Comparison of ENCODE assay signal across 26 cellular contexts in the genomic region with DNA sequence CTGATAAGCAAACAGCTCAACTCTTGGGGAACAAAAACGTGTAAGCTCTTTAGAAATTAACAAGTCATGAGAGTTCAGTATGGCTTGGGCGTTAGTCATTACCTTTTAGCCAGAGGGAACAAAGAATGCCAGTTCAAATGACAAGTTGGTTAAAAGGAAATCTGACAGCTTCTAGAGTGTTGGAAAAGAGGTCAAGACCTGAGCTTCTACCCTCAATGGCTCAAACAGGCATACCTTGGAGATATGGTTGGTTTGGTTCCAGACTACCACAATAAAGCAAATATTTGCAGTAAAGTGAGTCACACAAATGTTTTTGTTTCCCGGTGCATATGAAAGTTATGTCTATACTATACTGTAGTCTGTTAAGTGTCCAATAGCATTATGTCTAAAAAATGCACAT.
DNase-seq lines count a peak whose midpoint lies in the region; ATAC-seq, FAIRE-seq and TF ChIP-seq lines count a peak whose summit lies in the region.
"Had no signal": no experiment of that assay in that cellular context is flagged by ENCODE, and none has a peak within 500 bp of the region (broad histone marks: within the 10 kb centered on the region; RNA-seq: fewer than 3 reads in every experiment).

No MANE protein-coding gene starts in this region.

- BruUV-seq in HCT116 (replicated peaks; lab: Mats Ljungman, UMichigan) (no TSS peak), PC-9 (replicated peaks; lab: Mats Ljungman, UMichigan) (no TSS peak)

- no peaks in the 10 kb centered on the region for H3K36me3 ChIP-seq in HCT116 (ENCODE audit: control insufficient read depth in 1 of 2, insufficient read depth in 2 of 2, low read length in 2 of 2)
- H3K36me3 ChIP-seq in PC-9 (ENCODE audit: low read depth), result no peaks in the 10 kb centered on the region
- H3K36me3 ChIP-seq: neutrophil, prostate gland, uterus had no signal

- peak; percentile 5 for FAIRE-seq in islet of Langerhans (lab: Jason Lieb, UNC)
- FAIRE-seq: endothelial cell of umbilical vein had no signal

- RAD21 ChIA-PET in HCT116 (lab: Charles Lee; ENCODE audit: low non-redundant PET in 1 of 2, low total read pairs in 2 of 2, uncharacterized antibody in 2 of 2, unreplicated experiment in 2 of 2), result no interaction called here

- CTCF ChIA-PET in HCT116 (lab: Charles Lee), result no interaction called here
- CTCF ChIA-PET in PC-9 (lab: Charles Lee), result no interaction called here

- no peaks in the 10 kb centered on the region for H3K9me3 ChIP-seq in HCT116 (ENCODE audit: control insufficient read depth in 1 of 2, insufficient read depth in 1 of 2, low read depth in 1 of 2, low read length in 2 of 2)
- no peaks in the 10 kb centered on the region for H3K9me3 ChIP-seq in PC-9 (ENCODE audit: insufficient read depth, low read depth)
- H3K9me3 ChIP-seq: neutrophil, prostate gland, SK-N-SH, uterus had no signal

- ATAC-seq in HCT116, result peak; percentile 36; the same call in 1 of the 2 replicates
- no peak for ATAC-seq in GM18502 (IDR thresholded peaks at IDR 0.05; ENCODE audit: poor library complexity, unreplicated experiment)
- ATAC-seq in GM18873 (IDR thresholded peaks at IDR 0.05; ENCODE audit: low FRiP score, unreplicated experiment), result no peak
- ATAC-seq: activated CD8-positive, alpha-beta T cell treated with anti-CD3 and anti-CD28 coated beads, Interleukin-2, amount 10 ng/mL, durations not matched to agents 7 days and 5 days had no signal

- H3K4me3 ChIP-seq in HCT116 (replicated peaks in 1 of 2; ENCODE audit: low read depth in 1 of 2, low read length in 2 of 2) (no peak overlapping the region), PC-9 (no peak overlapping the region)
- H3K4me3 ChIP-seq: GM23248, prostate gland, uterus had no signal

- intact Hi-C loops in HCT116 (cut with micrococcal nuclease) (no loop called here), PC-9 (cut with micrococcal nuclease; ENCODE audit: unreplicated experiment) (no loop called here)

- H3K9ac ChIP-seq in HCT116 (ENCODE audit: low read length), result no peak overlapping the region
- H3K9ac ChIP-seq: GM23248, SK-N-SH had no signal

- peaks cover 0 to 7% of the 10 kb centered on the region in 2 experiments; a peak in 1 of 4 replicates for H3K4me1 ChIP-seq in HCT116 (ENCODE audit: control insufficient read depth in 1 of 2, insufficient read depth in 2 of 2, low read length in 2 of 2)
- H3K4me1 ChIP-seq in PC-9 (replicated peaks; ENCODE audit: insufficient read depth), result peaks cover 8% of the 10 kb centered on the region; the same call in 1 of the 2 replicates
- H3K4me1 ChIP-seq: prostate gland, uterus had no signal

- peaks cover 62% of the 10 kb centered on the region for H3K27me3 ChIP-seq in HCT116 (ENCODE audit: insufficient read depth, low read length)
- H3K27me3 ChIP-seq in PC-9 (ENCODE audit: insufficient read depth, low read depth), result peaks cover 40% of the 10 kb centered on the region
- H3K27me3 ChIP-seq: uterus had no signal

- no peak for TF ChIP-seq RAD21 in HCT116 (IDR thresholded peaks at IDR 0.05; ENCODE audit: low read depth)

- peak; percentile 6 for DNase-seq in HCT116 (ENCODE audit: low read depth, low spot score)
- DNase-seq in PC-9, result peak in 1 of 2 experiments; percentile 57
- DNase-seq in renal cortical epithelial cell (ENCODE audit: low read depth), result peak; percentile 75
- DNase-seq in NK-92 (lab: John Stamatoyannopoulos, UW; ENCODE audit: unreplicated experiment), result no peak
- DNase-seq in GF-D8 (lab: John Stamatoyannopoulos, UW), result no peak
- DNase-seq: activated CD8-positive, alpha-beta T cell treated with anti-CD3 and anti-CD28 coated beads, Interleukin-2, amount 10 ng/mL, durations not matched to agents 7 days and 5 days; activated naive CD8-positive, alpha-beta T cell treated with anti-CD3 and anti-CD28 coated beads, Interleukin-2, amount 10 ng/mL, durations not matched to agents 7 days and 5 days; activated T-cell treated with anti-CD3 and anti-CD28 coated beads for 4 hours; CD4-positive, CD25-positive, alpha-beta regulatory T cell; GM23248; HFFc6; Kasumi-1; kidney glomerular epithelial cell; NCI-H1694; NCI-H510A treated with DMSO at 0.1 percent for 48 hours; RPMI8226; SK-N-SH; stimulated activated naive CD4-positive, alpha-beta T cell; T-helper 2 cell; uterus had no signal

- H2AFZ ChIP-seq in HCT116 (ENCODE audit: low read depth, low read length, poor library complexity, severe bottlenecking) (no peak overlapping the region), PC-9 (no peak overlapping the region)
- H2AFZ ChIP-seq: GM23248 had no signal

- no peaks in the 10 kb centered on the region for H3F3A ChIP-seq in PC-9 (ENCODE audit: insufficient read depth, low read depth)

- TF ChIP-seq POLR2A in HCT116 (IDR thresholded peaks at IDR 0.05; ENCODE audit: borderline replicate concordance, extremely low read depth, insufficient read depth, insufficient read length), result no peak

- H3K4me2 ChIP-seq in HCT116 (ENCODE audit: low read length) (no peak overlapping the region), PC-9 (0 out of 2 replicates have a peak overlapping the region, but pooled peaks have one; percentile 7)
- H3K4me2 ChIP-seq: SK-N-SH had no signal

- POLR2A ChIA-PET in HCT116 (lab: Charles Lee), result no interaction called here
- POLR2A ChIA-PET in PC-9 (lab: Charles Lee; ENCODE audit: unreplicated experiment), result no interaction called here

- H3K9me2 ChIP-seq in HCT116 (ENCODE audit: insufficient read depth) (no peaks in the 10 kb centered on the region), PC-9 (ENCODE audit: insufficient read depth) (no peaks in the 10 kb centered on the region)
- H3K9me2 ChIP-seq: SK-N-SH had no signal

- H3K27ac ChIP-seq in HCT116 (ENCODE audit: low read depth, low read length) (no peak overlapping the region), PC-9 (no peak overlapping the region)
- H3K27ac ChIP-seq: GM23248, neutrophil, prostate gland, uterus had no signal

- H3K79me2 ChIP-seq in HCT116 (ENCODE audit: insufficient read depth, low read length) (no peaks in the 10 kb centered on the region), PC-9 (ENCODE audit: low read depth) (no peaks in the 10 kb centered on the region)

- no peaks in the 10 kb centered on the region for H4K20me1 ChIP-seq in HCT116 (ENCODE audit: insufficient read depth)
- no peaks in the 10 kb centered on the region for H4K20me1 ChIP-seq in PC-9 (ENCODE audit: insufficient read depth)

- no peak for TF ChIP-seq CTCF in HCT116 (IDR thresholded peaks at IDR 0.05 in 2 of 3, conservative IDR thresholded peaks at IDR 0.05 in 1 of 3; ENCODE audit: borderline replicate concordance in 1 of 3, insufficient read depth in 1 of 3, low read depth in 2 of 3, low read length in 2 of 3)
- TF ChIP-seq CTCF in PC-9 (conservative IDR thresholded peaks at IDR 0.05), result no peak

TF ChIP-seq in HCT116, 20 proteins besides CTCF, POLR2A, EP300 and RAD21 (continues in another document):
- TF ChIP-seq POLR2AphosphoS5 (IDR thresholded peaks at IDR 0.05; ENCODE audit: low read depth, low read length) (no peak), ZBTB33 (IDR thresholded peaks at IDR 0.05; ENCODE audit: extremely low read depth, insufficient replicate concordance, low read length) (no peak), ELF1 (IDR thresholded peaks at IDR 0.05; ENCODE audit: borderline replicate concordance, low read depth) (no peak), CEBPB (IDR thresholded peaks at IDR 0.05; ENCODE audit: low read depth) (no peak), SRF (IDR thresholded peaks at IDR 0.05; ENCODE audit: low read depth) (no peak), EZH2 (IDR thresholded peaks at IDR 0.05) (no peak), EGR1 (IDR thresholded peaks at IDR 0.05; ENCODE audit: low read depth) (no peak), ZNF274 (IDR thresholded peaks at IDR 0.05; ENCODE audit: low read depth, low read length) (no peak), FOSL1 (IDR thresholded peaks at IDR 0.05; ENCODE audit: low read depth) (no peak), ZFX (IDR thresholded peaks at IDR 0.05) (no peak), CBX3 (IDR thresholded peaks at IDR 0.05; ENCODE audit: low read depth) (no peak), EZH2phosphoT487 (IDR thresholded peaks at IDR 0.05; ENCODE audit: borderline replicate concordance) (no peak), JUND (IDR thresholded peaks at IDR 0.05) (no peak), SP1 (IDR thresholded peaks at IDR 0.05; ENCODE audit: low read depth) (no peak)
- TF ChIP-seq, protein P1, sequence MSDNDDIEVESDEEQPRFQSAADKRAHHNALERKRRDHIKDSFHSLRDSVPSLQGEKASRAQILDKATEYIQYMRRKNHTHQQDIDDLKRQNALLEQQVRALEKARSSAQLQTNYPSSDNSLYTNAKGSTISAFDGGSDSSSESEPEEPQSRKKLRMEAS (IDR thresholded peaks at IDR 0.05), result no peak
- TF ChIP-seq, protein P2, sequence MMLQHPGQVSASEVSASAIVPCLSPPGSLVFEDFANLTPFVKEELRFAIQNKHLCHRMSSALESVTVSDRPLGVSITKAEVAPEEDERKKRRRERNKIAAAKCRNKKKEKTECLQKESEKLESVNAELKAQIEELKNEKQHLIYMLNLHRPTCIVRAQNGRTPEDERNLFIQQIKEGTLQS (IDR thresholded peaks at IDR 0.05), result no peak

Comparison
In these comparisons a context has a peak if more than half of its experiments do, and no peak if none do; other contexts are left out.
1. DNase-seq: peak in HCT116 (single experiment) and renal cortical epithelial cell (single experiment); none in NK-92 (single experiment) and GF-D8 (single experiment).